ENCODE assay signal across 2 cellular contexts in genomic region chr5:171388816-171389168, GRCh38.
TF ChIP-seq lines count a peak whose summit lies in the region.

No MANE protein-coding gene starts in this region.

TF ChIP-seq in PFSK-1, 5 proteins besides CTCF, POLR2A, EP300 and RAD21:
- TF ChIP-seq REST (IDR thresholded peaks at IDR 0.05; ENCODE audit: insufficient read depth in 1 of 2, low read depth in 2 of 2, low read length in 2 of 2): no peak
- TF ChIP-seq POLR2AphosphoS5 (IDR thresholded peaks at IDR 0.05; ENCODE audit: low read depth, low read length): peak; percentile 4; the same call in 1 of the 2 replicates

TF ChIP-seq in H1, 55 proteins besides CTCF, POLR2A, EP300 and RAD21 (continued from another document):
- no peak for TF ChIP-seq CHD2 (IDR thresholded peaks at IDR 0.05; ENCODE audit: low read length)
TF ChIP-seq in H1: peak in this region for 1.
